ENCODE assay signal across 1 cellular context in genomic region chr16:69844441-69844840, GRCh38.
TF ChIP-seq lines count a peak whose summit lies in the region.

No MANE protein-coding gene starts in this region.

TF ChIP-seq in HepG2, 621 proteins besides CTCF, POLR2A, EP300 and RAD21 (continued from another document):
- TF ChIP-seq, protein P1, sequence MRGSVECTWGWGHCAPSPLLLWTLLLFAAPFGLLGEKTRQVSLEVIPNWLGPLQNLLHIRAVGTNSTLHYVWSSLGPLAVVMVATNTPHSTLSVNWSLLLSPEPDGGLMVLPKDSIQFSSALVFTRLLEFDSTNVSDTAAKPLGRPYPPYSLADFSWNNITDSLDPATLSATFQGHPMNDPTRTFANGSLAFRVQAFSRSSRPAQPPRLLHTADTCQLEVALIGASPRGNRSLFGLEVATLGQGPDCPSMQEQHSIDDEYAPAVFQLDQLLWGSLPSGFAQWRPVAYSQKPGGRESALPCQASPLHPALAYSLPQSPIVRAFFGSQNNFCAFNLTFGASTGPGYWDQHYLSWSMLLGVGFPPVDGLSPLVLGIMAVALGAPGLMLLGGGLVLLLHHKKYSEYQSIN (CRISPR knock-in tag; IDR thresholded peaks at IDR 0.05; ENCODE audit: borderline replicate concordance), result no peak
- TF ChIP-seq ZNF747 (CRISPR knock-in tag; IDR thresholded peaks at IDR 0.05; ENCODE audit: borderline replicate concordance), result no peak
- TF ChIP-seq, protein P2, sequence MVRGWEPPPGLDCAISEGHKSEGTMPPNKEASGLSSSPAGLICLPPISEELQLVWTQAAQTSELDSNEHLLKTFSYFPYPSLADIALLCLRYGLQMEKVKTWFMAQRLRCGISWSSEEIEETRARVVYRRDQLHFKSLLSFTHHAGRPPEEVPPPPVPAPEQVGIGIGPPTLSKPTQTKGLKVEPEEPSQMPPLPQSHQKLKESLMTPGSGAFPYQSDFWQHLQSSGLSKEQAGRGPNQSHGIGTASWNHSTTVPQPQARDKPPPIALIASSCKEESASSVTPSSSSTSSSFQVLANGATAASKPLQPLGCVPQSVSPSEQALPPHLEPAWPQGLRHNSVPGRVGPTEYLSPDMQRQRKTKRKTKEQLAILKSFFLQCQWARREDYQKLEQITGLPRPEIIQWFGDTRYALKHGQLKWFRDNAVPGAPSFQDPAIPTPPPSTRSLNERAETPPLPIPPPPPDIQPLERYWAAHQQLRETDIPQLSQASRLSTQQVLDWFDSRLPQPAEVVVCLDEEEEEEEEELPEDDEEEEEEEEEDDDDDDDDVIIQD (CRISPR knock-in tag; IDR thresholded peaks at IDR 0.05; ENCODE audit: low read depth), result peak; percentile 58; the same call in 1 of the 2 replicates
- TF ChIP-seq DMAP1 (CRISPR knock-in tag; IDR thresholded peaks at IDR 0.05), result no peak
